Comparison of ENCODE assay signal across 13 cellular contexts in genomic region chr7:83347836-83348482, GRCh38.
DNase-seq lines count a peak whose midpoint lies in the region; ATAC-seq and TF ChIP-seq lines count a peak whose summit lies in the region.
"Had no signal": no experiment of that assay in that cellular context is flagged by ENCODE, and none has a peak within 500 bp of the region (broad histone marks: within the 10 kb centered on the region; RNA-seq: fewer than 3 reads in every experiment).

No MANE protein-coding gene starts in this region.

- DNase-seq in ACHN (peak; percentile 86), HS-5 (ENCODE audit: low read depth) (peak; percentile 28), astrocyte of the hippocampus (ENCODE audit: low read depth, low spot score) (peak; percentile 83), islet precursor cell (peak; percentile 83), neural progenitor cell (ENCODE audit: low spot score) (no peak), GM13977 (ENCODE audit: low spot score) (no peak)
- DNase-seq: activated CD4-positive, alpha-beta T cell treated with anti-CD3 and anti-CD28 coated beads, Interleukin-2, amount 10 ng/mL, durations not matched to agents 24 days and 14 days; adrenal gland; NCI-H1048; upper lobe of right lung had no signal

- no peaks in the 10 kb centered on the region for H4K20me1 ChIP-seq in neural progenitor cell (ENCODE audit: low read depth)
- H4K20me1 ChIP-seq: BLaER1 treated with 17β-estradiol and CSF1 and Interleukin-3, amounts not matched to agents 10 nM and 100 nM had no signal

- no peaks in the 10 kb centered on the region for H3K4me1 ChIP-seq in neural progenitor cell
- H3K4me1 ChIP-seq: adrenal gland; BLaER1 treated with 17β-estradiol and CSF1 and Interleukin-3, amounts not matched to agents 10 nM and 100 nM; upper lobe of right lung had no signal

- H3K4me3 Mint-ChIP-seq in neural progenitor cell = no peak overlapping the region
- H3K4me3 Mint-ChIP-seq: activated CD4-positive, alpha-beta T cell treated with anti-CD3 and anti-CD28 coated beads, Interleukin-2, amount 10 ng/mL, durations not matched to agents 24 days and 14 days had no signal

- no peak overlapping the region for H3K27ac Mint-ChIP-seq in neural progenitor cell
- H3K27ac Mint-ChIP-seq: activated CD4-positive, alpha-beta T cell treated with anti-CD3 and anti-CD28 coated beads, Interleukin-2, amount 10 ng/mL, durations not matched to agents 24 days and 14 days had no signal

- H3K9me3 ChIP-seq in neural progenitor cell (ENCODE audit: low read depth) = no peaks in the 10 kb centered on the region
- H3K9me3 ChIP-seq: adrenal gland; BLaER1 treated with 17β-estradiol and CSF1 and Interleukin-3, amounts not matched to agents 10 nM and 100 nM; upper lobe of right lung had no signal

- no peaks in the 10 kb centered on the region for H3K27me3 ChIP-seq in neural progenitor cell
- H3K27me3 ChIP-seq: adrenal gland; BLaER1 treated with 17β-estradiol and CSF1 and Interleukin-3, amounts not matched to agents 10 nM and 100 nM; upper lobe of right lung had no signal

- no peaks in the 10 kb centered on the region for H3F3A ChIP-seq in neural progenitor cell (ENCODE audit: low read depth)

- H3K27me3 Mint-ChIP-seq in neural progenitor cell (ENCODE audit: insufficient read depth, low read depth) = peaks cover 2% of the 10 kb centered on the region
- H3K27me3 Mint-ChIP-seq: activated CD4-positive, alpha-beta T cell treated with anti-CD3 and anti-CD28 coated beads, Interleukin-2, amount 10 ng/mL, durations not matched to agents 24 days and 14 days had no signal

- H3K9me3 Mint-ChIP-seq in neural progenitor cell = peaks cover 4% of the 10 kb centered on the region

- no peaks in the 10 kb centered on the region for H3K36me3 Mint-ChIP-seq in neural progenitor cell

- no peak for TF ChIP-seq CTCF in neural progenitor cell (IDR thresholded peaks at IDR 0.05)
- no peak for TF ChIP-seq CTCF in GM13977 (IDR thresholded peaks at IDR 0.05; ENCODE audit: extremely low read depth, insufficient read depth, missing control alignments)

- H3K4me1 Mint-ChIP-seq in neural progenitor cell = no peaks in the 10 kb centered on the region
- H3K4me1 Mint-ChIP-seq: activated CD4-positive, alpha-beta T cell treated with anti-CD3 and anti-CD28 coated beads, Interleukin-2, amount 10 ng/mL, durations not matched to agents 24 days and 14 days had no signal

- H3K27ac ChIP-seq in neural progenitor cell = no peak overlapping the region
- H3K27ac ChIP-seq: adrenal gland; BLaER1 treated with 17β-estradiol and CSF1 and Interleukin-3, amounts not matched to agents 10 nM and 100 nM; upper lobe of right lung had no signal

- H3K79me2 ChIP-seq in neural progenitor cell (ENCODE audit: low read depth) = no peaks in the 10 kb centered on the region

- in situ Hi-C loops in ACHN (cut with HindIII; ENCODE audit: low pct_ligation_motif_present, low pct_unique_long_range_greater_than_20kb, low sequenced_read_pairs) = no loop called here
- in situ Hi-C loops in GM13977 (cut with MboI; ENCODE audit: low pct_unique_long_range_greater_than_20kb, low sequenced_read_pairs, unreplicated experiment) = no loop called here

- ATAC-seq in HG03045 (IDR thresholded peaks at IDR 0.05; ENCODE audit: unreplicated experiment) (no peak), GM19463 (IDR thresholded peaks at IDR 0.05; ENCODE audit: unreplicated experiment) (no peak)
- ATAC-seq: upper lobe of right lung had no signal

- no peak overlapping the region for H2AFZ ChIP-seq in neural progenitor cell (replicated peaks)

- no peak overlapping the region for H3K4me2 ChIP-seq in neural progenitor cell
- H3K4me2 ChIP-seq: BLaER1 treated with 17β-estradiol and CSF1 and Interleukin-3, amounts not matched to agents 10 nM and 100 nM had no signal

- H3K36me3 ChIP-seq in neural progenitor cell = no peaks in the 10 kb centered on the region
- H3K36me3 ChIP-seq: adrenal gland; BLaER1 treated with 17β-estradiol and CSF1 and Interleukin-3, amounts not matched to agents 10 nM and 100 nM; upper lobe of right lung had no signal

- no peak overlapping the region for H3K9ac ChIP-seq in neural progenitor cell
- H3K9ac ChIP-seq: BLaER1 treated with 17β-estradiol and CSF1 and Interleukin-3, amounts not matched to agents 10 nM and 100 nM had no signal

- H3K4me3 ChIP-seq in neural progenitor cell = no peak overlapping the region
- H3K4me3 ChIP-seq: adrenal gland; BLaER1 treated with 17β-estradiol and CSF1 and Interleukin-3, amounts not matched to agents 10 nM and 100 nM; upper lobe of right lung had no signal

Comparison
In these comparisons a context has a peak if more than half of its experiments do, and no peak if none do; other contexts are left out.
1. DNase-seq: peak in ACHN (single experiment), HS-5 (single experiment), astrocyte of the hippocampus (single experiment) and islet precursor cell (single experiment); none in neural progenitor cell (single experiment) and GM13977 (single experiment).